ENCODE assay signal across 8 cellular contexts in genomic region chr20:28602401-28603217, GRCh38.
DNase-seq lines count a peak whose midpoint lies in the region; ATAC-seq and TF ChIP-seq lines count a peak whose summit lies in the region.
"Not testable (repeated sequence)": the region's sequence is repeated elsewhere in the genome, so short reads cannot be mapped to it uniquely, and the experiment has no call there.

No MANE protein-coding gene starts in this region.

- not testable (repeated sequence) for H3K27me3 ChIP-seq in BLaER1 treated with 17β-estradiol and CSF1 and Interleukin-3, amounts not matched to agents 10 nM and 100 nM; mucosa of rectum (ENCODE audit: control insufficient read depth in 2 of 2, insufficient read depth in 2 of 2, low read length in 2 of 2)

- peak overlapping the region; percentile 72 to 83 (median 79) for H3K9ac ChIP-seq in BLaER1 treated with 17β-estradiol and CSF1 and Interleukin-3, amounts not matched to agents 10 nM and 100 nM
- peak overlapping the region; percentile 54 to 61 for H3K9ac ChIP-seq in mucosa of rectum (ENCODE audit: low read depth in 1 of 2, low read length in 2 of 2)

- DNase-seq in activated naive CD4-positive, alpha-beta T cell treated with anti-CD3 and anti-CD28 coated beads, Interleukin-2, amount 50 U/mL, for 72 hours (ENCODE audit: low spot score in 2 of 2): peak; percentile 70 to 82
- peak; percentile 57 for DNase-seq in fibroblast of the conjunctiva (ENCODE audit: low read depth)
- DNase-seq in stimulated activated CD8-positive, alpha-beta memory T cell treated with anti-CD3 and anti-CD28 coated beads, Interleukin-12 subunit alpha, Interleukin-12 subunit beta, amount 100 ng/mL, for 4 hours (ENCODE audit: low read depth): peak; percentile 66

- peaks cover 13 to 16% of the 10 kb centered on the region in 2 donors for H3K9me3 Mint-ChIP-seq in activated naive CD4-positive, alpha-beta T cell treated with anti-CD3 and anti-CD28 coated beads, Interleukin-2, amount 50 U/mL, for 72 hours

- peaks cover 20 to 23% of the 10 kb centered on the region in 2 donors for H3K36me3 Mint-ChIP-seq in activated naive CD4-positive, alpha-beta T cell treated with anti-CD3 and anti-CD28 coated beads, Interleukin-2, amount 50 U/mL, for 72 hours

- peak overlapping the region; percentile 61 to 74 (median 69) for H3K4me3 ChIP-seq in BLaER1 treated with 17β-estradiol and CSF1 and Interleukin-3, amounts not matched to agents 10 nM and 100 nM
- H3K4me3 ChIP-seq in mucosa of rectum (ENCODE audit: low read length in 2 of 2): peak overlapping the region; percentile 72 to 84

- not testable (repeated sequence) for H3K4me1 ChIP-seq in BLaER1 treated with 17β-estradiol and CSF1 and Interleukin-3, amounts not matched to agents 10 nM and 100 nM; mucosa of rectum (ENCODE audit: control insufficient read depth in 2 of 2, insufficient read depth in 2 of 2, low read length in 2 of 2)

- ATAC-seq in GM19324 (IDR thresholded peaks at IDR 0.05; ENCODE audit: low FRiP score, unreplicated experiment) (peak; percentile 100), HG03103 (IDR thresholded peaks at IDR 0.05; ENCODE audit: low read depth, unreplicated experiment) (peak; percentile 98), SK-N-SH treated with all-trans-retinoic acid at 6 μM for 48 hours (peak; percentile 100)
- ATAC-seq in activated naive CD4-positive, alpha-beta T cell treated with anti-CD3 and anti-CD28 coated beads, Interleukin-2, amount 50 U/mL, for 72 hours: peak; percentile 94 to 97

- H3K9me3 ChIP-seq in BLaER1 treated with 17β-estradiol and CSF1 and Interleukin-3, amounts not matched to agents 10 nM and 100 nM (replicated peaks in 1 of 11): peaks cover 0 to 16% (median 8%) of the 10 kb centered on the region in 11 experiments; a peak in 11 of 22 replicates
- H3K9me3 ChIP-seq in mucosa of rectum (ENCODE audit: control insufficient read depth in 2 of 2, low read length in 2 of 2): not testable (repeated sequence)

- peak overlapping the region; percentile 96 for H3K27ac Mint-ChIP-seq in activated naive CD4-positive, alpha-beta T cell treated with anti-CD3 and anti-CD28 coated beads, Interleukin-2, amount 50 U/mL, for 72 hours

- H4K20me1 ChIP-seq in BLaER1 treated with 17β-estradiol and CSF1 and Interleukin-3, amounts not matched to agents 10 nM and 100 nM: not testable (repeated sequence)

- H3K36me3 ChIP-seq in BLaER1 treated with 17β-estradiol and CSF1 and Interleukin-3, amounts not matched to agents 10 nM and 100 nM; mucosa of rectum (ENCODE audit: control insufficient read depth in 2 of 2, insufficient read depth in 2 of 2, low read length in 2 of 2): not testable (repeated sequence)

- peak overlapping the region; percentile 66 to 83 (median 74); a peak in 21 of 22 replicates for H3K27ac ChIP-seq in BLaER1 treated with 17β-estradiol and CSF1 and Interleukin-3, amounts not matched to agents 10 nM and 100 nM
- H3K27ac ChIP-seq in mucosa of rectum (ENCODE audit: low read depth in 2 of 2, low read length in 2 of 2): peak overlapping the region; percentile 58 to 68

- peak overlapping the region; percentile 28 to 61 (median 46); a peak in 17 of 22 replicates for H3K4me2 ChIP-seq in BLaER1 treated with 17β-estradiol and CSF1 and Interleukin-3, amounts not matched to agents 10 nM and 100 nM

TF ChIP-seq in SK-N-SH treated with all-trans-retinoic acid at 6 μM for 48 hours, 23 proteins besides CTCF, POLR2A, EP300 and RAD21:
- peak; percentile 40; the same call in 1 of the 2 replicates for TF ChIP-seq ZNF8 (CRISPR knock-in tag; IDR thresholded peaks at IDR 0.05)
TF ChIP-seq in SK-N-SH treated with all-trans-retinoic acid at 6 μM for 48 hours: peak in this region for 1; not testable (repeated sequence) for 22.

Comparison
In these comparisons a context has a peak if more than half of its experiments do, and no peak if none do; other contexts are left out.
1. Peak in every context shown above with its lines: DNase-seq, ATAC-seq, H3K4me3 ChIP-seq and H3K27ac ChIP-seq.